In the genomic region with DNA sequence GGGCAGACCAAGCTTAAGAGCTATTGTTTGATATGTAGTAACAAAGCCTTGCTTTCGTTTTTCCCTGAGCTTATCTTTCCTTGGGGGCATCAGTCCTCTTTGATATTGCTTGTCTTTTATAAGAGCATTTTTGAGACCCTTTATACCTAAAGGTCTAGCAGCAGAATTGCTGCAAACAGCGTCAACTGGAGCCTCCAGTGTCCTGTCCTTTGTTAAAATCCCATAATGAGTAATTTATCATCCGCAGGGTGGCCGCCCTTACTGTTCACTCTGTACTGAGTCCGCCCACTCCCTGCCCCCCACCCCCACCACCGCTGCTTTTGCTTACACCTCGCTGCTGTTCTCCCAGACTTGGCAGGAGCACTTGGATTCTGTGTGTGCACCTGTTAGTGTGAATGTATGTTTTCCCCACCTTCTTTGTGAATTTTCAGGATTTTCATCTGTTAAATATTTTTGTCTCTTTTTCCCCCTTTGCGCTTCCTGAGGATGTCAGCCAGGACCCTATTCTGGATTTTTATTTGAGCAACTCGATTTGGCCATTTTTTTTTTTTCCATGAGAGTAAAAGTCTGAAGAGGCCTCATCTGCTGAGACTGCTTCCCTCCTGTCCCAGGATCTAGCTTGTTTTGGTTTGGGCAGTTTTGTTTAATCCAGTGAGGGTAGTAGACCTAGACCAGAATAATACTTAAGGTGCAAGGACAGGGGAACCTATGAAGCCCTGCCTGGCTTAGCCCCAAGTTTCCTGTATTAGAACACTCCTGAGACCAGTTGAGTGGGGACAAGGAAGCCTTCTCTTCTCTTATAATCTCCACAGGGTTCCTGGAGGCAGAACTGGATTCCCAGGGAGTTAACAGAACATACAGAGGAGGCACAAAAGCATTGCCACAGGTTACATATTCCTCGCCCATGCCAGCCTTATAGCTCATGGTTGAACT, we compare ENCODE assay signal across 8 cellular contexts. TPM values are rescaled to one million over a fixed set of nuclear protein-coding genes. Genes with fewer than 3 reads are reported as not detected.
DNase-seq lines count a peak whose midpoint lies in the region; ATAC-seq and TF ChIP-seq lines count a peak whose summit lies in the region.

No MANE protein-coding gene starts in this region.

- H3K27me3 ChIP-seq in DND-41 (ENCODE audit: insufficient read depth, low read length, poor library complexity), result no peaks in the 10 kb centered on the region
- no peaks in the 10 kb centered on the region for H3K27me3 ChIP-seq in effector memory CD4-positive, alpha-beta T cell (replicated peaks; ENCODE audit: control insufficient read depth, insufficient read depth, low read length, poor library complexity, severe bottlenecking)

- peak overlapping the region; percentile 92 for H3K27ac Mint-ChIP-seq in progenitor cell of endocrine pancreas

- peaks cover 16% of the 10 kb centered on the region for H3K36me3 ChIP-seq in DND-41 (ENCODE audit: insufficient read depth, low read length)
- peaks cover 10% of the 10 kb centered on the region for H3K36me3 ChIP-seq in effector memory CD4-positive, alpha-beta T cell (ENCODE audit: control insufficient read depth, insufficient read depth, low read length)

- no peak overlapping the region for H2AFZ ChIP-seq in DND-41 (ENCODE audit: low read depth, low read length)

- no peak for ATAC-seq in DND-41 (ENCODE audit: insufficient read depth, low read depth)
- ATAC-seq in HG03432 (IDR thresholded peaks at IDR 0.05; ENCODE audit: unreplicated experiment), result no peak
- ATAC-seq in GM21737 (IDR thresholded peaks at IDR 0.05; ENCODE audit: unreplicated experiment), result no peak
- no peak for ATAC-seq in HG03354 (IDR thresholded peaks at IDR 0.05; ENCODE audit: poor library complexity, severe bottlenecking, unreplicated experiment)

- H3K9me3 Mint-ChIP-seq in progenitor cell of endocrine pancreas (ENCODE audit: low read depth), result no peaks in the 10 kb centered on the region

- peaks cover 41% of the 10 kb centered on the region for H3K4me1 Mint-ChIP-seq in progenitor cell of endocrine pancreas (ENCODE audit: low read depth)

- no peak overlapping the region for H3K4me2 ChIP-seq in DND-41 (ENCODE audit: insufficient read depth, low read length)

- DNase-seq in DND-41, result no peak
- DNase-seq in NCI-H2227 (lab: John Stamatoyannopoulos, UW; ENCODE audit: unreplicated experiment), result peak; percentile 72
- no peak for DNase-seq in effector memory CD4-positive, alpha-beta T cell
- no peak for DNase-seq in progenitor cell of endocrine pancreas (ENCODE audit: low spot score, unreplicated experiment)
- DNase-seq in activated CD4-positive, alpha-beta T cell treated with anti-CD3 and anti-CD28 coated beads, Interleukin-2, amount 50 U/mL, for 48 hours, result no peak

- H3K4me3 ChIP-seq in DND-41 (ENCODE audit: low read depth in 1 of 2, low read length in 2 of 2), result no peak overlapping the region
- H3K4me3 ChIP-seq in effector memory CD4-positive, alpha-beta T cell (ENCODE audit: insufficient read depth, low read depth, low read length, poor library complexity, severe bottlenecking), result peak overlapping the region; percentile 31

- H3K4me1 ChIP-seq in DND-41 (ENCODE audit: insufficient read depth, low read length), result 0 out of 2 replicates have a peak, but pooled peaks cover 4% of the 10 kb centered on the region
- H3K4me1 ChIP-seq in effector memory CD4-positive, alpha-beta T cell (ENCODE audit: control insufficient read depth, insufficient read depth, low read length, poor library complexity, severe bottlenecking), result peaks cover 78% of the 10 kb centered on the region

- H3K9me3 ChIP-seq in DND-41 (ENCODE audit: insufficient read depth, low read length, severe bottlenecking), result no peaks in the 10 kb centered on the region
- no peaks in the 10 kb centered on the region for H3K9me3 ChIP-seq in effector memory CD4-positive, alpha-beta T cell (ENCODE audit: control insufficient read depth, low read length)

- no peak overlapping the region for H3K4me3 Mint-ChIP-seq in progenitor cell of endocrine pancreas (ENCODE audit: low read depth)

- H4K20me1 ChIP-seq in DND-41 (ENCODE audit: insufficient read depth, low read length), result peaks cover 10% of the 10 kb centered on the region; the same call in 1 of the 2 replicates

- H3K9ac ChIP-seq in DND-41 (ENCODE audit: low read depth, low read length), result no peak overlapping the region

- peak overlapping the region; percentile 3; the same call in 1 of the 2 replicates for H3K27ac ChIP-seq in DND-41 (ENCODE audit: low read length)
- peak overlapping the region; percentile 73 for H3K27ac ChIP-seq in effector memory CD4-positive, alpha-beta T cell (ENCODE audit: insufficient read depth, low read length, poor library complexity, severe bottlenecking)

- H3K36me3 Mint-ChIP-seq in progenitor cell of endocrine pancreas (ENCODE audit: insufficient read depth), result peaks cover 4% of the 10 kb centered on the region

- TF ChIP-seq CTCF in DND-41 (IDR thresholded peaks at IDR 0.05; ENCODE audit: borderline replicate concordance, extremely low read depth, low read length, poor library complexity, severe bottlenecking), result no peak
- no peak for TF ChIP-seq CTCF in progenitor cell of endocrine pancreas (IDR thresholded peaks at IDR 0.05; ENCODE audit: unreplicated experiment)

- peaks cover 20% of the 10 kb centered on the region for H3K79me2 ChIP-seq in DND-41 (ENCODE audit: insufficient read depth, low read length)

- no peaks in the 10 kb centered on the region for H3K27me3 Mint-ChIP-seq in progenitor cell of endocrine pancreas

RNA-seq across cellular contexts. Expression of gene AGFG2, which starts 8.1 kb away (rescaled TPM):
- 9.8 and 10.3 TPM in 2 replicates for total RNA-seq in progenitor cell of endocrine pancreas

RNA-seq across cellular contexts. Expression of gene SAP25, which starts 26.6 kb away (rescaled TPM):
- 7.7 and 8.1 TPM in 2 replicates for total RNA-seq in progenitor cell of endocrine pancreas

RNA-seq across cellular contexts. Expression of gene LRCH4, which starts 38.8 kb away (rescaled TPM):
- 76.6 and 82.7 TPM in 2 replicates for total RNA-seq in progenitor cell of endocrine pancreas

RNA-seq across cellular contexts. Expression of gene FBXO24, which starts 39.0 kb away (rescaled TPM):
- 0.41 and 1.2 TPM in 2 replicates for total RNA-seq in progenitor cell of endocrine pancreas

RNA-seq across cellular contexts. Expression of gene PCOLCE, which starts 55.0 kb away (rescaled TPM):
- total RNA-seq in progenitor cell of endocrine pancreas, result 16.1 and 20.3 TPM in 2 replicates
